23 cellular contexts compared by ENCODE assay signal in genomic region chr14:94946244-94946643, GRCh38.
DNase-seq lines count a peak whose midpoint lies in the region; ATAC-seq lines count a peak whose summit lies in the region.
"Had no signal": no experiment of that assay in that cellular context is flagged by ENCODE, and none has a peak within 500 bp of the region (broad histone marks: within the 10 kb centered on the region; RNA-seq: fewer than 3 reads in every experiment).

No MANE protein-coding gene starts in this region.

- H3K4me1 ChIP-seq in effector memory CD4-positive, alpha-beta T cell (ENCODE audit: control insufficient read depth, insufficient read depth, low read length, poor library complexity, severe bottlenecking): no peaks in the 10 kb centered on the region
- H3K4me1 ChIP-seq: breast epithelium, heart left ventricle, right lobe of liver had no signal

- no peaks in the 10 kb centered on the region for H3K36me3 Mint-ChIP-seq in activated naive CD4-positive, alpha-beta T cell treated with anti-CD3 and anti-CD28 coated beads, Interleukin-2, amount 10 ng/mL, durations not matched to agents 7 days and 5 days
- no peaks in the 10 kb centered on the region for H3K36me3 Mint-ChIP-seq in T-cell
- H3K36me3 Mint-ChIP-seq: stimulated activated memory B cell treated with anti-CD40 and anti-IgM and Interleukin-4, amounts not matched to agents 10 μg/mL and 1 μg/mL and 100 μg/mL, for 72 hours had no signal

- ATAC-seq in T-cell (replicated peaks in 1 of 4) (peak; percentile 58 to 68 (median 65)), GM18873 (IDR thresholded peaks at IDR 0.05; ENCODE audit: low FRiP score, unreplicated experiment) (no peak), GM19397 (IDR thresholded peaks at IDR 0.05; ENCODE audit: unreplicated experiment) (no peak)
- ATAC-seq in stimulated activated naive CD8-positive, alpha-beta T cell treated with anti-CD3 and anti-CD28 coated beads, Interleukin-15, Interleukin-2, amounts not matched to agents 100 U/mL and 50 U/mL, for 24 hours: peak; percentile 28
- ATAC-seq: heart left ventricle; right lobe of liver; stimulated activated memory B cell treated with anti-CD40 and anti-IgM and Interleukin-4, amounts not matched to agents 10 μg/mL and 1 μg/mL and 100 μg/mL, for 72 hours had no signal

- no peaks in the 10 kb centered on the region for H3K9me3 ChIP-seq in effector memory CD4-positive, alpha-beta T cell (ENCODE audit: control insufficient read depth, low read length)
- H3K9me3 ChIP-seq: neutrophil, right lobe of liver had no signal

- no peaks in the 10 kb centered on the region for H3K9me3 Mint-ChIP-seq in activated naive CD4-positive, alpha-beta T cell treated with anti-CD3 and anti-CD28 coated beads, Interleukin-2, amount 10 ng/mL, durations not matched to agents 7 days and 5 days
- peaks cover 0 to 3% (median 3%) of the 10 kb centered on the region in 3 donors for H3K9me3 Mint-ChIP-seq in T-cell

- H3K4me3 ChIP-seq in effector memory CD4-positive, alpha-beta T cell (ENCODE audit: insufficient read depth, low read depth, low read length, poor library complexity, severe bottlenecking): no peak overlapping the region
- H3K4me3 ChIP-seq: breast epithelium, heart left ventricle, right lobe of liver had no signal

- CTCF ChIA-PET in activated naive CD4-positive, alpha-beta T cell treated with anti-CD3 and anti-CD28 coated beads, Interleukin-2, amount 10 ng/mL, durations not matched to agents 7 days and 5 days (lab: Charles Lee): no interaction called here
- CTCF ChIA-PET in T-cell (lab: Charles Lee): no interaction called here

- H3K4me3 Mint-ChIP-seq in activated naive CD4-positive, alpha-beta T cell treated with anti-CD3 and anti-CD28 coated beads, Interleukin-2, amount 10 ng/mL, durations not matched to agents 7 days and 5 days: no peak overlapping the region
- peak overlapping the region in 1 of 3 donors; percentile 14 for H3K4me3 Mint-ChIP-seq in T-cell
- H3K4me3 Mint-ChIP-seq: stimulated activated memory B cell treated with anti-CD40 and anti-IgM and Interleukin-4, amounts not matched to agents 10 μg/mL and 1 μg/mL and 100 μg/mL, for 72 hours had no signal

- no peaks in the 10 kb centered on the region for H3K27me3 ChIP-seq in effector memory CD4-positive, alpha-beta T cell (replicated peaks; ENCODE audit: control insufficient read depth, insufficient read depth, low read length, poor library complexity, severe bottlenecking)
- H3K27me3 ChIP-seq: breast epithelium, right lobe of liver had no signal

- H3K4me1 Mint-ChIP-seq in activated naive CD4-positive, alpha-beta T cell treated with anti-CD3 and anti-CD28 coated beads, Interleukin-2, amount 10 ng/mL, durations not matched to agents 7 days and 5 days: peaks cover 16% of the 10 kb centered on the region
- peaks cover 0 to 20% (median 0%) of the 10 kb centered on the region in 3 donors for H3K4me1 Mint-ChIP-seq in T-cell
- H3K4me1 Mint-ChIP-seq: stimulated activated memory B cell treated with anti-CD40 and anti-IgM and Interleukin-4, amounts not matched to agents 10 μg/mL and 1 μg/mL and 100 μg/mL, for 72 hours had no signal

- H3K27ac ChIP-seq in effector memory CD4-positive, alpha-beta T cell (ENCODE audit: insufficient read depth, low read length, poor library complexity, severe bottlenecking): peak overlapping the region; percentile 44
- H3K27ac ChIP-seq: breast epithelium, C4-2B, HL-60, neutrophil, right lobe of liver had no signal

- H3K27ac Mint-ChIP-seq in activated naive CD4-positive, alpha-beta T cell treated with anti-CD3 and anti-CD28 coated beads, Interleukin-2, amount 10 ng/mL, durations not matched to agents 7 days and 5 days: peak overlapping the region; percentile 86
- peak overlapping the region; percentile 29 to 91 for H3K27ac Mint-ChIP-seq in T-cell
- H3K27ac Mint-ChIP-seq: stimulated activated memory B cell treated with anti-CD40 and anti-IgM and Interleukin-4, amounts not matched to agents 10 μg/mL and 1 μg/mL and 100 μg/mL, for 72 hours had no signal

- no peaks in the 10 kb centered on the region for H3K36me3 ChIP-seq in effector memory CD4-positive, alpha-beta T cell (ENCODE audit: control insufficient read depth, insufficient read depth, low read length)
- H3K36me3 ChIP-seq: breast epithelium, heart left ventricle, neutrophil, right lobe of liver had no signal

- H3K27me3 Mint-ChIP-seq in activated naive CD4-positive, alpha-beta T cell treated with anti-CD3 and anti-CD28 coated beads, Interleukin-2, amount 10 ng/mL, durations not matched to agents 7 days and 5 days: peaks cover 20% of the 10 kb centered on the region
- H3K27me3 Mint-ChIP-seq in T-cell: peaks cover 2 to 4% of the 10 kb centered on the region in 2 donors
- H3K27me3 Mint-ChIP-seq: stimulated activated memory B cell treated with anti-CD40 and anti-IgM and Interleukin-4, amounts not matched to agents 10 μg/mL and 1 μg/mL and 100 μg/mL, for 72 hours had no signal

- DNase-seq in activated naive CD4-positive, alpha-beta T cell treated with anti-CD3 and anti-CD28 coated beads, Interleukin-2, amount 10 ng/mL, durations not matched to agents 7 days and 5 days: peak; percentile 31
- no peak for DNase-seq in activated naive CD4-positive, alpha-beta T cell (lab: John Stamatoyannopoulos, UW)
- peak in 19 of 34 experiments; percentile 2 to 48 (median 10) for DNase-seq in T-cell
- peak in 1 of 3 donors; percentile 17 for DNase-seq in effector memory CD4-positive, alpha-beta T cell
- DNase-seq in stimulated activated naive CD8-positive, alpha-beta T cell treated with anti-CD3 and anti-CD28 coated beads, Interleukin-15, Interleukin-2, amounts not matched to agents 100 U/mL and 50 U/mL, for 24 hours: no peak
- no peak for DNase-seq in mucosa of gallbladder (ENCODE audit: low spot score)
- DNase-seq: activated gamma-delta T cell; heart left ventricle; Karpas-422; NCI-H1436 treated with DMSO at 0.1 percent for 48 hours; NCI-H2107; NCI-H446; NCI-H82; right lobe of liver; stimulated activated CD4-positive, alpha-beta T cell treated with anti-CD3 and anti-CD28 coated beads, Interleukin-12 subunit alpha, Interleukin-12 subunit beta, amount 100 ng/mL, for 4 hours; stimulated activated CD4-positive, alpha-beta T cell treated with anti-CD3 and anti-CD28 coated beads, Interleukin-4, amount 100 ng/mL, for 1 hour had no signal

- POLR2A ChIA-PET in T-cell (lab: Charles Lee): interaction anchor here (0.6 to 1.0 kb wide), 3 partner anchors 8 to 469 kb away, joined by 4 to 5 read pairs (median 5); no protein-coding TSS in a partner anchor

Comparison
In these comparisons a context has a peak if more than half of its experiments do, and no peak if none do; other contexts are left out.
1. DNase-seq: peak in activated naive CD4-positive, alpha-beta T cell treated with anti-CD3 and anti-CD28 coated beads, Interleukin-2, amount 10 ng/mL, durations not matched to agents 7 days and 5 days (single experiment) and T-cell (19 of 34); none in activated naive CD4-positive, alpha-beta T cell (0 of 4), stimulated activated naive CD8-positive, alpha-beta T cell treated with anti-CD3 and anti-CD28 coated beads, Interleukin-15, Interleukin-2, amounts not matched to agents 100 U/mL and 50 U/mL, for 24 hours (single experiment) and mucosa of gallbladder (single experiment).
2. ATAC-seq: peak in T-cell (4 of 4) and stimulated activated naive CD8-positive, alpha-beta T cell treated with anti-CD3 and anti-CD28 coated beads, Interleukin-15, Interleukin-2, amounts not matched to agents 100 U/mL and 50 U/mL, for 24 hours (single experiment); none in GM18873 (single experiment) and GM19397 (single experiment).